Comparison of ENCODE assay signal across 22 cellular contexts in genomic region chr17:53736516-53737274, GRCh38.
DNase-seq lines count a peak whose midpoint lies in the region; ATAC-seq and TF ChIP-seq lines count a peak whose summit lies in the region.
"Had no signal": no experiment of that assay in that cellular context is flagged by ENCODE, and none has a peak within 500 bp of the region (broad histone marks: within the 10 kb centered on the region; RNA-seq: fewer than 3 reads in every experiment).

No MANE protein-coding gene starts in this region.

- H3K36me3 Mint-ChIP-seq in GM23338 (ENCODE audit: low read depth) (no peaks in the 10 kb centered on the region; the same call in 2 of the 3 replicates), neural progenitor cell (no peaks in the 10 kb centered on the region)
- H3K36me3 Mint-ChIP-seq: CD4-positive, CD25-positive, alpha-beta regulatory T cell had no signal

- TF ChIP-seq CTCF in GM23338 (conservative IDR thresholded peaks at IDR 0.05; ENCODE audit: low read depth in 2 of 2) = no peak
- no peak for TF ChIP-seq CTCF in neural progenitor cell (IDR thresholded peaks at IDR 0.05)

- no peak overlapping the region for H3K4me2 ChIP-seq in GM23338
- H3K4me2 ChIP-seq in neural progenitor cell = no peak overlapping the region
- H3K4me2 ChIP-seq: KMS-11 had no signal

- H3K4me1 Mint-ChIP-seq in GM23338 = peaks cover 18% of the 10 kb centered on the region; the same call in 2 of the 3 replicates
- peaks cover 4% of the 10 kb centered on the region for H3K4me1 Mint-ChIP-seq in neural progenitor cell
- H3K4me1 Mint-ChIP-seq: B cell; CD4-positive, CD25-positive, alpha-beta regulatory T cell had no signal

- H3K27ac ChIP-seq in GM23338 (ENCODE audit: low read depth) = no peak overlapping the region
- H3K27ac ChIP-seq in neural progenitor cell = no peak overlapping the region
- H3K27ac ChIP-seq: GM23248, KMS-11, SK-N-MC had no signal

- H3K9me2 ChIP-seq in GM23338 (ENCODE audit: insufficient read depth) = no peaks in the 10 kb centered on the region

- H3K9me3 ChIP-seq in neural progenitor cell (ENCODE audit: low read depth) = no peaks in the 10 kb centered on the region
- H3K9me3 ChIP-seq: Caco-2 had no signal

- no peaks in the 10 kb centered on the region for H4K20me1 ChIP-seq in GM23338 (replicated peaks; ENCODE audit: insufficient read depth)
- H4K20me1 ChIP-seq in neural progenitor cell (ENCODE audit: low read depth) = no peaks in the 10 kb centered on the region

- no peaks in the 10 kb centered on the region for H3K9me3 Mint-ChIP-seq in GM23338
- no peaks in the 10 kb centered on the region for H3K9me3 Mint-ChIP-seq in neural progenitor cell

- H3K27me3 Mint-ChIP-seq in GM23338 (ENCODE audit: insufficient read depth, low read depth, poor library complexity) = no peaks in the 10 kb centered on the region
- H3K27me3 Mint-ChIP-seq in neural progenitor cell (ENCODE audit: insufficient read depth, low read depth) = no peaks in the 10 kb centered on the region
- H3K27me3 Mint-ChIP-seq: B cell; CD4-positive, CD25-positive, alpha-beta regulatory T cell had no signal

- no peak overlapping the region for H3K9ac ChIP-seq in neural progenitor cell
- H3K9ac ChIP-seq: GM23248, KMS-11 had no signal

- no peaks in the 10 kb centered on the region for H3K27me3 ChIP-seq in GM23338 (ENCODE audit: insufficient read depth)
- no peaks in the 10 kb centered on the region for H3K27me3 ChIP-seq in neural progenitor cell

- no peak for DNase-seq in GM23338 (ENCODE audit: low spot score)
- DNase-seq in NCI-H510A (lab: John Stamatoyannopoulos, UW) = peak; percentile 6
- DNase-seq in glomerular visceral epithelial cell (ENCODE audit: extremely low spot score) = peak; percentile 63
- no peak for DNase-seq in neural progenitor cell (ENCODE audit: low spot score)
- no peak for DNase-seq in A172 (ENCODE audit: low spot score)
- DNase-seq in stimulated activated CD4-positive, alpha-beta T cell treated with anti-CD3 and anti-CD28 coated beads, Interleukin-4, amount 100 ng/mL, for 4 hours = no peak
- DNase-seq in activated CD4-positive, alpha-beta T cell treated with anti-CD3 and anti-CD28 coated beads, Interleukin-2, amount 50 U/mL, for 4 hours = no peak
- DNase-seq: Caco-2; CD4-positive, CD25-positive, alpha-beta regulatory T cell; DMS79 treated with DMSO at 0.1 percent for 48 hours; GM23248; NCI-H1048; NCI-H146; NCI-H2107; NCI-H446 treated with DMSO at 0.1 percent for 48 hours; NCI-H774; T-helper 1 cell had no signal

- H3K36me3 ChIP-seq in GM23338 (ENCODE audit: insufficient read depth) (no peaks in the 10 kb centered on the region), neural progenitor cell (no peaks in the 10 kb centered on the region)

- H3F3A ChIP-seq in GM23338 (replicated peaks; ENCODE audit: low read depth) (no peaks in the 10 kb centered on the region), neural progenitor cell (ENCODE audit: low read depth) (no peaks in the 10 kb centered on the region)

- H3K4me3 Mint-ChIP-seq in GM23338 (no peak overlapping the region), neural progenitor cell (no peak overlapping the region)
- H3K4me3 Mint-ChIP-seq: B cell; CD4-positive, CD25-positive, alpha-beta regulatory T cell had no signal

- H3K79me2 ChIP-seq in GM23338 (replicated peaks; ENCODE audit: insufficient read depth) (no peaks in the 10 kb centered on the region), neural progenitor cell (ENCODE audit: low read depth) (no peaks in the 10 kb centered on the region)

- 0 out of 2 replicates have a peak, but pooled peaks cover 5% of the 10 kb centered on the region for H3K4me1 ChIP-seq in GM23338 (ENCODE audit: insufficient read depth)
- H3K4me1 ChIP-seq in neural progenitor cell = no peaks in the 10 kb centered on the region
- H3K4me1 ChIP-seq: Caco-2 had no signal

- ATAC-seq in GM23338 = peak; percentile 22; the same call in 1 of the 3 replicates
- no peak for ATAC-seq in GM18868 (IDR thresholded peaks at IDR 0.05; ENCODE audit: unreplicated experiment)
- ATAC-seq: GM12878 had no signal

- H3K4me3 ChIP-seq in GM23338 = no peak overlapping the region
- H3K4me3 ChIP-seq in neural progenitor cell = no peak overlapping the region
- H3K4me3 ChIP-seq: GM12878, GM23248, SK-N-MC had no signal

- H3K27ac Mint-ChIP-seq in GM23338 (peak overlapping the region; percentile 10), neural progenitor cell (peak overlapping the region; percentile 30)
- H3K27ac Mint-ChIP-seq: B cell; CD4-positive, CD25-positive, alpha-beta regulatory T cell had no signal

- peak overlapping the region; percentile 87 for H2AFZ ChIP-seq in GM23338
- H2AFZ ChIP-seq in neural progenitor cell (replicated peaks) = peak overlapping the region; percentile 33
- H2AFZ ChIP-seq: GM23248 had no signal

TF ChIP-seq in GM23338, 12 proteins besides CTCF, POLR2A, EP300 and RAD21 (continues in another document):
- TF ChIP-seq ZNF462 (CRISPR knock-in tag; IDR thresholded peaks at IDR 0.05) (no peak), NANOG (IDR thresholded peaks at IDR 0.05; ENCODE audit: borderline replicate concordance) (no peak), CREB1 (CRISPR knock-in tag; IDR thresholded peaks at IDR 0.05; ENCODE audit: low read depth) (no peak), EZH2phosphoT487 (IDR thresholded peaks at IDR 0.05; ENCODE audit: unreplicated experiment) (no peak), ETS1 (IDR thresholded peaks at IDR 0.05) (no peak), EZH2 (IDR thresholded peaks at IDR 0.05; ENCODE audit: low read depth, unreplicated experiment) (no peak), ZNF331 (CRISPR knock-in tag; IDR thresholded peaks at IDR 0.05; ENCODE audit: low read depth) (no peak), POLR2AphosphoS5 (IDR thresholded peaks at IDR 0.05; ENCODE audit: low read depth) (no peak), JUNB (IDR thresholded peaks at IDR 0.05; ENCODE audit: unreplicated experiment) (no peak)

Comparison
In these comparisons a context has a peak if more than half of its experiments do, and no peak if none do; other contexts are left out.
1. DNase-seq: peak in NCI-H510A (single experiment) and glomerular visceral epithelial cell (single experiment); none in GM23338 (single experiment), neural progenitor cell (single experiment), A172 (single experiment), stimulated activated CD4-positive, alpha-beta T cell treated with anti-CD3 and anti-CD28 coated beads, Interleukin-4, amount 100 ng/mL, for 4 hours (0 of 2) and activated CD4-positive, alpha-beta T cell treated with anti-CD3 and anti-CD28 coated beads, Interleukin-2, amount 50 U/mL, for 4 hours (0 of 2).